Comparison of ENCODE assay signal across 8 cellular contexts in genomic region chr4:152640058-152640921, GRCh38. TPM values are rescaled to one million over a fixed set of nuclear protein-coding genes. Genes with fewer than 3 reads are reported as not detected.
A peak's percentile ranks its signal among the peaks of the same experiment; 100 is the strongest.
DNase-seq lines count a peak whose midpoint lies in the region; ATAC-seq and TF ChIP-seq lines count a peak whose summit lies in the region.

No MANE protein-coding gene starts in this region.

- TF ChIP-seq CTCF in DOHH2 (IDR thresholded peaks at IDR 0.05; ENCODE audit: low read depth, low read length, poor library complexity, severe bottlenecking) (peak; percentile 64), LNCaP clone FGC (IDR thresholded peaks at IDR 0.05; ENCODE audit: control insufficient read depth, extremely low read depth, insufficient read depth) (peak; percentile 46), type B pancreatic cell (conservative IDR thresholded peaks at IDR 0.05) (peak; percentile 85)

- no peaks in the 10 kb centered on the region; the same call in 1 of the 2 replicates for H3F3A ChIP-seq in DOHH2 (ENCODE audit: control insufficient read depth, insufficient read depth)

- H3K79me2 ChIP-seq in DOHH2 (ENCODE audit: control insufficient read depth, low read length) = no peaks in the 10 kb centered on the region

- no peak overlapping the region for H3K27ac ChIP-seq in DOHH2 (ENCODE audit: low read depth, low read length)

- H3K27me3 Mint-ChIP-seq in type B pancreatic cell = no peaks in the 10 kb centered on the region

- no peak overlapping the region for H3K4me3 Mint-ChIP-seq in type B pancreatic cell

- peaks cover 4% of the 10 kb centered on the region for H3K4me1 Mint-ChIP-seq in type B pancreatic cell (ENCODE audit: unreplicated experiment)

- H3K27ac Mint-ChIP-seq in type B pancreatic cell = peak overlapping the region; percentile 25

- H4K20me1 ChIP-seq in DOHH2 (ENCODE audit: control insufficient read depth, insufficient read depth, low read depth, low read length) = no peaks in the 10 kb centered on the region

- H3K36me3 ChIP-seq in DOHH2 (ENCODE audit: control insufficient read depth, low read length) (no peaks in the 10 kb centered on the region), adipocyte (ENCODE audit: control insufficient read depth, insufficient read depth, low read length, severe bottlenecking) (no peaks in the 10 kb centered on the region)

- no peaks in the 10 kb centered on the region for H3K36me3 Mint-ChIP-seq in type B pancreatic cell

- H3K4me1 ChIP-seq in DOHH2 (ENCODE audit: control insufficient read depth, low read length) = peaks cover 47% of the 10 kb centered on the region
- no peaks in the 10 kb centered on the region for H3K4me1 ChIP-seq in adipocyte (ENCODE audit: control insufficient read depth, insufficient read depth, low read length)

- H3K9me3 Mint-ChIP-seq in type B pancreatic cell = no peaks in the 10 kb centered on the region

- no peaks in the 10 kb centered on the region for H3K9me2 ChIP-seq in DOHH2 (replicated peaks; ENCODE audit: control insufficient read depth, low read length)

- DNase-seq in LNCaP clone FGC (ENCODE audit: low read depth) = peak; percentile 64
- DNase-seq in adipocyte (ENCODE audit: low read depth) = peak; percentile 71
- peak; percentile 75 for DNase-seq in inferior parietal cortex (ENCODE audit: extremely low spot score)
- no peak for DNase-seq in type B pancreatic cell (ENCODE audit: extremely low spot score, unreplicated experiment)

- no peak overlapping the region for H3K4me3 ChIP-seq in DOHH2 (ENCODE audit: low read length)
- peak overlapping the region; percentile 16; the same call in 1 of the 2 replicates for H3K4me3 ChIP-seq in LNCaP clone FGC (ENCODE audit: low read depth, low read length)
- H3K4me3 ChIP-seq in adipocyte (ENCODE audit: low read length) = no peak overlapping the region

- no peak overlapping the region for H3K4me2 ChIP-seq in DOHH2 (ENCODE audit: low read length)

- no peak overlapping the region for H3K9ac ChIP-seq in adipocyte (ENCODE audit: low read length)

- no peaks in the 10 kb centered on the region for H3K27me3 ChIP-seq in DOHH2 (ENCODE audit: control insufficient read depth, low read length)
- H3K27me3 ChIP-seq in adipocyte (replicated peaks; ENCODE audit: control insufficient read depth, insufficient read depth, low read length) = no peaks in the 10 kb centered on the region

- H3K9me3 ChIP-seq in DOHH2 (ENCODE audit: control insufficient read depth, insufficient read depth, low read length) = no peaks in the 10 kb centered on the region
- no peaks in the 10 kb centered on the region for H3K9me3 ChIP-seq in adipocyte (ENCODE audit: control insufficient read depth, low read length)

- ATAC-seq in HG03469 (IDR thresholded peaks at IDR 0.05; ENCODE audit: unreplicated experiment) (no peak), GM18867 (IDR thresholded peaks at IDR 0.05; ENCODE audit: unreplicated experiment) (no peak), GM21360 (IDR thresholded peaks at IDR 0.05; ENCODE audit: unreplicated experiment) (no peak)

RNA-seq across cellular contexts. Expression of gene TMEM154, which starts 39.5 kb away (rescaled TPM):
- total RNA-seq in type B pancreatic cell (ENCODE audit: low replicate concordance) = 11.1 and 70.9 TPM in 2 replicates
